Comparison of ENCODE assay signal across 13 cellular contexts in the genomic region with DNA sequence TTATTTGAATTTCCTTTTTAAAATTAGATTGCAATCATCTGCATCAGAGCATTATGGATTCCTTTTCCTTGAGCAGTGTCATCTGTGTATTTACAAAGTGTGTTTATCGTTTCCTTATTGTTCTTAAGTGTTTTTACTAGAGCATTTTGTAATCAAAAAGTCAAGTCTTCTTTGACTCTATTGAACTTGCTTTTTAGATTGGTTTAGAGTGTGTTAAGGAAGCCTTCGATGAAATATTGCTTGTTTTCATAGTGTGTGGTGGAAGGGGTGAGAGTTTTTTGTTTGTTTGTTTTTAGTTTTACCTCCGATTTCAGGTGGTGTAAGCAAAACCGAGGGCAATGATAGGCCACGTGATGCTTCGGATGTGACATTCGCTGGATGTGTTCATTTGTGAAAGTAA. TPM values are rescaled to one million over a fixed set of nuclear protein-coding genes. Genes with fewer than 3 reads are reported as not detected.
"Had no signal": no experiment of that assay in that cellular context is flagged by ENCODE, and none has a peak within 500 bp of the region (broad histone marks: within the 10 kb centered on the region; RNA-seq: fewer than 3 reads in every experiment).

No MANE protein-coding gene starts in this region.

- H3K9me3 ChIP-seq: pancreas had no signal

- DNase-seq: activated CD4-positive, alpha-beta T cell treated with anti-CD3 and anti-CD28 coated beads, Interleukin-2, amount 50 U/mL, for 1 hour; activated CD8-positive, alpha-beta memory T cell treated with anti-CD3 and anti-CD28 coated beads for 24 hours; activated naive CD8-positive, alpha-beta T cell treated with anti-CD3 and anti-CD28 coated beads, Interleukin-2, amount 10 ng/mL, durations not matched to agents 7 days and 5 days; anterior cingulate cortex; cortex of kidney; effector CD4-positive, alpha-beta T cell; foreskin melanocyte; head of caudate nucleus; pancreas; stimulated activated CD4-positive, alpha-beta T cell treated with anti-CD3 and anti-CD28 coated beads, Interleukin-2, amount 100 ng/mL, for 48 hours; T-helper 2 cell had no signal

- H3K4me3 ChIP-seq: pancreas had no signal

- H3K36me3 ChIP-seq: pancreas had no signal

- H3K27ac ChIP-seq: pancreas had no signal

- FAIRE-seq: pancreas had no signal

- H3K27me3 ChIP-seq: pancreas had no signal

- H3K4me1 ChIP-seq: pancreas had no signal

- ATAC-seq: pancreas; stimulated activated memory B cell treated with anti-CD40 and anti-IgM and Interleukin-4, amounts not matched to agents 10 μg/mL and 1 μg/mL and 100 μg/mL, for 72 hours had no signal

RNA-seq across cellular contexts. Expression of gene ARHGAP28, which starts 45.7 kb away (rescaled TPM):
- total RNA-seq: activated naive CD8-positive, alpha-beta T cell treated with anti-CD3 and anti-CD28 coated beads, Interleukin-2, amount 10 ng/mL, durations not matched to agents 7 days and 5 days; activated T-helper 1 cell treated with anti-CD3 and anti-CD28 coated beads, Interleukin-12 subunit alpha, Interleukin-12 subunit beta, Interleukin-2, Interleukin-4 antibody, amounts not matched to agents 30 ng/mL and 10 ng/mL and 1 ng/mL, durations not matched to agents 14 hours and 24 hours and 36 hours had no signal
